Comparison of ENCODE assay signal across 24 cellular contexts in genomic region chr14:80260649-80261048, GRCh38. TPM values are rescaled to one million over a fixed set of nuclear protein-coding genes. Genes with fewer than 3 reads are reported as not detected.
"Had no signal": no experiment of that assay in that cellular context is flagged by ENCODE, and none has a peak within 500 bp of the region (broad histone marks: within the 10 kb centered on the region; RNA-seq: fewer than 3 reads in every experiment).

No MANE protein-coding gene starts in this region.

- DNase-seq: activated CD4-positive, alpha-beta T cell treated with anti-CD3 and anti-CD28 coated beads for 48 hours; activated CD4-positive, alpha-beta T cell treated with anti-CD3 and anti-CD28 coated beads, Interleukin-2, amount 50 U/mL, for 48 hours; activated CD8-positive, alpha-beta memory T cell treated with anti-CD3 and anti-CD28 coated beads for 24 hours; activated effector memory CD4-positive, alpha-beta T cell treated with Interleukin-2 at 50 U/mL for 16 hours; activated naive CD4-positive, alpha-beta T cell treated with Interleukin-2 at 50 U/mL for 16 hours; anterior cingulate cortex; dermis blood vessel endothelial cell; effector CD4-positive, alpha-beta T cell; head of caudate nucleus; kidney glomerular epithelial cell; naive B cell; nephron progenitor cell; pancreas; spleen; stimulated activated naive CD4-positive, alpha-beta T cell; T-helper 9 cell; testis; transverse colon; WERI-Rb-1 had no signal

- H3K27ac ChIP-seq: epithelial cell of prostate, neutrophil, pancreas, prostate gland, transverse colon, WERI-Rb-1 had no signal

- H3K4me3 ChIP-seq: pancreas, prostate gland, spleen, testis, transverse colon had no signal

- H3K36me3 ChIP-seq: neutrophil, pancreas, prostate gland, spleen, transverse colon, WERI-Rb-1 had no signal

- H3K9me3 ChIP-seq: neutrophil, prostate gland, spleen, testis, transverse colon had no signal

- H3K4me1 ChIP-seq: pancreas, prostate gland, spleen, testis, transverse colon had no signal

- H3K27me3 ChIP-seq: neutrophil, pancreas, spleen, testis, transverse colon had no signal

- ATAC-seq: activated CD4-positive, CD25-positive, alpha-beta regulatory T cell treated with anti-CD3 and anti-CD28 coated beads, Interleukin-2, amount 50 U/mL, for 24 hours; pancreas had no signal

RNA-seq across cellular contexts. Expression of gene DIO2, which starts 49.3 kb away (rescaled TPM):
- total RNA-seq: bronchial epithelial cell had no signal
